Comparison of ENCODE assay signal across 19 cellular contexts in the genomic region with DNA sequence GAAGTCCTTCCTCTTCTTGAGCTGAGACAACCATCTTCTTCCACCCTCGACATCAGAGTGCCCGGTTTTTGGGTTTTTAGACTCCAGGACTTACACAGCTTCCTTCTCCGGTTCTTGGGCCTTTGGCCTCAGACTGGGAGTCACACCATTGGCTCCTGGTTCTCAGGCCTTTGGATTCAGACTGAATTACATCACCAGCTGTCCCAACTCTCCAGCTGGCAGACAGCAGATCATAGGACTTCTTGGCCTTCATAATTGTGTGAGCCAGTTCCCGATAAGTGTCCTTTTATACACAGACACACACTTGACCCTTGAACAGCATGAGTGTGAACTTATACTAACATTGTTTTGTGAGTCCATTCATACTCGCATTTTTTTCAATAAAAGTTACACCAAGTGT.
"Had no signal": no experiment of that assay in that cellular context is flagged by ENCODE, and none has a peak within 500 bp of the region (broad histone marks: within the 10 kb centered on the region; RNA-seq: fewer than 3 reads in every experiment).

No MANE protein-coding gene starts in this region.

- H3K36me3 Mint-ChIP-seq: activated naive CD4-positive, alpha-beta T cell treated with anti-CD3 and anti-CD28 coated beads, Interleukin-2, amount 50 U/mL, for 72 hours had no signal

- DNase-seq: activated CD4-positive, alpha-beta T cell treated with anti-CD3 and anti-CD28 coated beads, Interleukin-2, amount 50 U/mL, for 4 hours; activated CD4-positive, CD25-positive, alpha-beta regulatory T cell treated with anti-CD3 and anti-CD28 coated beads, Interleukin-2, amount 50 U/mL, for 72 hours; activated gamma-delta T cell; adrenal gland; effector CD8-positive, alpha-beta T cell; hypothalamus; left lung; posterior cingulate gyrus; stimulated activated naive CD8-positive, alpha-beta T cell treated with anti-CD3 and anti-CD28 coated beads, Interleukin-15, Interleukin-2, amounts not matched to agents 100 U/mL and 50 U/mL, for 24 hours; T-helper 17 cell; transverse colon had no signal

- FAIRE-seq: endothelial cell of umbilical vein, keratinocyte had no signal

- H3K4me3 ChIP-seq: adrenal gland, esophagus muscularis mucosa, left lung, skin epidermis, transverse colon had no signal

- H3K4me3 Mint-ChIP-seq: dendritic cell treated with granulocyte-macrophage colony-stimulating factor and Interleukin-4, amounts not matched to agents 40 ng/mL and 50 ng/mL, for 4 days; nephron; T-helper 17 cell had no signal

- H3K9me3 ChIP-seq: adrenal gland, esophagus muscularis mucosa, left lung, transverse colon had no signal

- H3K9me3 Mint-ChIP-seq: activated naive CD4-positive, alpha-beta T cell treated with anti-CD3 and anti-CD28 coated beads, Interleukin-2, amount 50 U/mL, for 72 hours; dendritic cell treated with granulocyte-macrophage colony-stimulating factor and Interleukin-4, amounts not matched to agents 40 ng/mL and 50 ng/mL, for 4 days; nephron had no signal

- H3K27ac Mint-ChIP-seq: dendritic cell treated with granulocyte-macrophage colony-stimulating factor and Interleukin-4, amounts not matched to agents 40 ng/mL and 50 ng/mL, for 4 days; nephron; T-helper 17 cell had no signal

- ATAC-seq: activated naive CD4-positive, alpha-beta T cell treated with anti-CD3 and anti-CD28 coated beads, Interleukin-2, amount 50 U/mL, for 72 hours; left lung; stimulated activated naive CD8-positive, alpha-beta T cell treated with anti-CD3 and anti-CD28 coated beads, Interleukin-15, Interleukin-2, amounts not matched to agents 100 U/mL and 50 U/mL, for 24 hours; T-helper 17 cell had no signal

- H3K4me1 ChIP-seq: adrenal gland, esophagus muscularis mucosa, left lung, transverse colon had no signal

- H3K27me3 Mint-ChIP-seq: dendritic cell treated with granulocyte-macrophage colony-stimulating factor and Interleukin-4, amounts not matched to agents 40 ng/mL and 50 ng/mL, for 4 days had no signal

- H3K27ac ChIP-seq: adrenal gland, esophagus muscularis mucosa, left lung, skin epidermis, transverse colon, VCaP had no signal

- H3K27me3 ChIP-seq: esophagus muscularis mucosa, left lung, transverse colon had no signal

- H3K36me3 ChIP-seq: adrenal gland, esophagus muscularis mucosa, left lung, transverse colon had no signal
